8 cellular contexts compared by ENCODE assay signal in the genomic region with DNA sequence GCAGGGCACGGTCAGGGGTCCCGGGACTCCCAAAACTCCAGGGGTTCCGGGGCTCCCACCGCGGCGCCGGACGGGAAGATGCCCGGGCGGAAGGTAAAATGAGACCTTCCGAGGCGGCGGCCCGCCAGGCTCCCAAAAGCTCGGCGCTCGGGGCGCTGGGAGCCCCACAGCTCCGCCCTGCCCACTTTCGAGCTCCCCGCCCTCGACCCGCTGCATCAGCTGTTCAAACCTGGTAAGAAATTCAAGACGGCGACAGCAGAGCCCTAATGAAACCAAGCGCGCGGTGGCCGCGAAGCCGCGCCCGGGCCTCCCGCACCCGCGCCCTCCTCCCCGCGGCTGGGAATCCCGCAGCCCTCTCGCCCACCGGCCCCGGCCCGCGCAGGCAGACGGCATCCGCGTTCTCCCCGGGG. TPM values are rescaled to one million over a fixed set of nuclear protein-coding genes. Genes with fewer than 3 reads are reported as not detected.
DNase-seq lines count a peak whose midpoint lies in the region.

No MANE protein-coding gene starts in this region.

- peak overlapping the region; percentile 75 for H3K4me3 ChIP-seq in GM23248

- no peaks in the 10 kb centered on the region for H3F3A ChIP-seq in GM23248 (ENCODE audit: insufficient read depth)

- 2 to 7% methylated on average over 11 to 41 of the region's 48 CpGs for WGBS in GM23248 (ENCODE audit: low coverage in 1 of 2, low lambda C conversion rate in 2 of 2, missing lambda C conversion rate in 2 of 2), 2 experiments

- no peaks in the 10 kb centered on the region for H3K4me1 ChIP-seq in GM23248 (ENCODE audit: insufficient read depth)

- no peaks in the 10 kb centered on the region for H3K79me2 ChIP-seq in GM23248 (ENCODE audit: insufficient read depth)

- H3K27me3 ChIP-seq in GM23248 (replicated peaks; ENCODE audit: insufficient read depth), result peaks cover 8% of the 10 kb centered on the region; the same call in 1 of the 2 replicates

- H3K4me2 ChIP-seq in GM23248 (ENCODE audit: unreplicated experiment), result peak overlapping the region; percentile 67

- H3K27ac ChIP-seq in GM23248, result no peak overlapping the region

- H3K9ac ChIP-seq in GM23248, result peak overlapping the region; percentile 46; the same call in 1 of the 2 replicates

- no peaks in the 10 kb centered on the region for H3K9me2 ChIP-seq in GM23248 (ENCODE audit: insufficient read depth)

- H3K36me3 ChIP-seq in GM23248 (ENCODE audit: low read depth), result no peaks in the 10 kb centered on the region

- no peaks in the 10 kb centered on the region for H4K20me1 ChIP-seq in GM23248 (ENCODE audit: insufficient read depth)

- in situ Hi-C loops in GM23248 (cut with MboI), result no loop called here

- H2AFZ ChIP-seq in GM23248, result peak overlapping the region; percentile 95

- DNase-seq in CD1c-positive myeloid dendritic cell (ENCODE audit: extremely low spot score) (peak; percentile 42), GM23248 (peak; percentile 66), RPMI8226 (peak; percentile 76), astrocyte of the hippocampus (ENCODE audit: low read depth, low spot score) (peak; percentile 67), iris pigment epithelial cell (ENCODE audit: low read depth) (peak; percentile 37), pons (ENCODE audit: low spot score) (no peak), COR-L47 (lab: John Stamatoyannopoulos, UW) (no peak)
- peak; percentile 38 to 40 for DNase-seq in stimulated activated CD4-positive, alpha-beta T cell treated with anti-CD3 and anti-CD28 coated beads, Interleukin-4, amount 100 ng/mL, for 48 hours (ENCODE audit: low read depth in 2 of 2)

- no peaks in the 10 kb centered on the region for H3K9me3 ChIP-seq in GM23248 (ENCODE audit: low read depth)

RNA-seq across cellular contexts. Expression of a gene that starts 0.4 kb away (rescaled TPM):
- total RNA-seq in GM23248 (2014; rRNA removed; shearing (Covaris generic)), result 0.63 and 0.65 TPM in 2 replicates
- polyA plus RNA-seq in GM23248 (2016; fragmentation: Nextera tagmentation; extraction: Ambion mirVana), result 1.1 and 1.2 TPM in 2 replicates

RNA-seq across cellular contexts. Expression of a gene that starts 29.3 kb away (rescaled TPM):
- total RNA-seq in GM23248 (2014; rRNA removed; shearing (Covaris generic)), result 43.6 and 47.2 TPM in 2 replicates
- polyA plus RNA-seq in GM23248 (2016; fragmentation: Nextera tagmentation; extraction: Ambion mirVana), result 63.8 and 72.4 TPM in 2 replicates

RNA-seq across cellular contexts. Expression of a gene that starts 34.1 kb away (rescaled TPM):
- total RNA-seq in GM23248 (2014; rRNA removed; shearing (Covaris generic)), result 50.8 and 63.0 TPM in 2 replicates
- 55.9 and 56.7 TPM in 2 replicates for polyA plus RNA-seq in GM23248 (2016; fragmentation: Nextera tagmentation; extraction: Ambion mirVana)

Comparison
In these comparisons a context has a peak if more than half of its experiments do, and no peak if none do; other contexts are left out.
1. DNase-seq: peak in CD1c-positive myeloid dendritic cell (single experiment), GM23248 (single experiment), RPMI8226 (single experiment), astrocyte of the hippocampus (single experiment), iris pigment epithelial cell (single experiment) and stimulated activated CD4-positive, alpha-beta T cell treated with anti-CD3 and anti-CD28 coated beads, Interleukin-4, amount 100 ng/mL, for 48 hours (2 of 2); none in pons (single experiment) and COR-L47 (single experiment).